ENCODE assay signal across 25 cellular contexts in genomic region chr1:62516600-62516999, GRCh38.
"Had no signal": no experiment of that assay in that cellular context is flagged by ENCODE, and none has a peak within 500 bp of the region (broad histone marks: within the 10 kb centered on the region; RNA-seq: fewer than 3 reads in every experiment).

No MANE protein-coding gene starts in this region.

- H3K27ac ChIP-seq: heart left ventricle, ovary, sigmoid colon, stomach, thyroid gland, upper lobe of right lung had no signal

- H3K27me3 ChIP-seq: heart left ventricle, ovary, sigmoid colon, stomach, thyroid gland, upper lobe of right lung had no signal

- H3K4me2 ChIP-seq: smooth muscle cell had no signal

- H3K27me3 Mint-ChIP-seq: activated B cell treated with CpG ODN at 0.5 μM for 24 hours; activated CD8-positive, alpha-beta T cell treated with anti-CD3 and anti-CD28 coated beads for 36 hours; activated naive CD4-positive, alpha-beta T cell treated with anti-CD3 and anti-CD28 coated beads, Interleukin-2, amount 50 U/mL, for 24 hours; activated naive CD8-positive, alpha-beta T cell treated with anti-CD3 and anti-CD28 coated beads, Interleukin-2, amount 50 U/mL, for 24 hours; effector memory CD8-positive, alpha-beta T cell; naive thymus-derived CD4-positive, alpha-beta T cell; progenitor cell of endocrine pancreas; stimulated activated naive B cell treated with anti-CD40 and anti-IgM and Interleukin-4, amounts not matched to agents 10 μg/mL and 1 μg/mL and 100 μg/mL, for 72 hours had no signal

- H3K4me1 ChIP-seq: heart left ventricle, sigmoid colon, stomach, upper lobe of right lung had no signal

- H3K9me3 ChIP-seq: ovary, thyroid gland, upper lobe of right lung had no signal

- ATAC-seq: activated CD8-positive, alpha-beta T cell treated with anti-CD3 and anti-CD28 coated beads for 36 hours; activated naive CD8-positive, alpha-beta T cell treated with anti-CD3 and anti-CD28 coated beads, Interleukin-2, amount 50 U/mL, for 24 hours; activated T-cell treated with anti-CD3 and anti-CD28 coated beads, Interleukin-2, amount 50 U/mL, for 4 hours; effector memory CD8-positive, alpha-beta T cell; heart left ventricle; left ventricle myocardium superior; naive thymus-derived CD4-positive, alpha-beta T cell; stimulated activated naive B cell treated with anti-CD40 and anti-IgM and Interleukin-4, amounts not matched to agents 10 μg/mL and 1 μg/mL and 100 μg/mL, for 72 hours; upper lobe of right lung had no signal

- DNase-seq: activated B cell treated with CpG ODN at 0.5 μM for 24 hours; activated CD4-positive, alpha-beta T cell treated with anti-CD3 and anti-CD28 coated beads, Interleukin-2, amount 50 U/mL, for 1 hour; activated CD8-positive, alpha-beta T cell treated with anti-CD3 and anti-CD28 coated beads for 36 hours; activated naive CD8-positive, alpha-beta T cell treated with anti-CD3 and anti-CD28 coated beads, Interleukin-2, amount 50 U/mL, for 24 hours; activated T-cell treated with anti-CD3 and anti-CD28 coated beads, Interleukin-2, amount 50 U/mL, for 4 hours; amygdala; caudate nucleus; cortex of kidney; effector memory CD8-positive, alpha-beta T cell; heart left ventricle; left ventricle myocardium superior; naive thymus-derived CD4-positive, alpha-beta T cell; ovary; retina; sigmoid colon; stimulated activated CD4-positive, alpha-beta T cell treated with anti-CD3 and anti-CD28 coated beads, Interleukin-1b, Interleukin-23, amount 100 ng/mL, for 48 hours; stimulated activated naive B cell treated with anti-CD40 and anti-IgM and Interleukin-4, amounts not matched to agents 10 μg/mL and 1 μg/mL and 100 μg/mL, for 72 hours; stomach; T-helper 2 cell; thyroid gland; upper lobe of right lung had no signal

- H3K36me3 ChIP-seq: ovary, thyroid gland had no signal

- H3K4me1 Mint-ChIP-seq: activated naive CD4-positive, alpha-beta T cell treated with anti-CD3 and anti-CD28 coated beads, Interleukin-2, amount 50 U/mL, for 24 hours; activated naive CD8-positive, alpha-beta T cell treated with anti-CD3 and anti-CD28 coated beads, Interleukin-2, amount 50 U/mL, for 24 hours; naive thymus-derived CD4-positive, alpha-beta T cell; stimulated activated naive B cell treated with anti-CD40 and anti-IgM and Interleukin-4, amounts not matched to agents 10 μg/mL and 1 μg/mL and 100 μg/mL, for 72 hours had no signal

- H3K27ac Mint-ChIP-seq: activated B cell treated with CpG ODN at 0.5 μM for 24 hours; activated CD8-positive, alpha-beta T cell treated with anti-CD3 and anti-CD28 coated beads for 36 hours; activated naive CD4-positive, alpha-beta T cell treated with anti-CD3 and anti-CD28 coated beads, Interleukin-2, amount 50 U/mL, for 24 hours; activated naive CD8-positive, alpha-beta T cell treated with anti-CD3 and anti-CD28 coated beads, Interleukin-2, amount 50 U/mL, for 24 hours; activated T-helper 2 cell treated with anti-CD3 and anti-CD28 coated beads, Interferon-gamma antibody, Interleukin-2, Interleukin-4, amounts not matched to agents 10 μg/mL and 5 μg/mL and 100 μg/mL, durations not matched to agents 14 hours and 24 hours and 36 hours; effector memory CD8-positive, alpha-beta T cell; naive thymus-derived CD4-positive, alpha-beta T cell; progenitor cell of endocrine pancreas; stimulated activated naive B cell treated with anti-CD40 and anti-IgM and Interleukin-4, amounts not matched to agents 10 μg/mL and 1 μg/mL and 100 μg/mL, for 72 hours had no signal

- H3K4me3 ChIP-seq: heart left ventricle, ovary, sigmoid colon, smooth muscle cell, stomach, thyroid gland, upper lobe of right lung had no signal

- H3K4me3 Mint-ChIP-seq: activated B cell treated with CpG ODN at 0.5 μM for 24 hours; activated CD8-positive, alpha-beta T cell treated with anti-CD3 and anti-CD28 coated beads for 36 hours; activated naive CD4-positive, alpha-beta T cell treated with anti-CD3 and anti-CD28 coated beads, Interleukin-2, amount 50 U/mL, for 24 hours; activated naive CD8-positive, alpha-beta T cell treated with anti-CD3 and anti-CD28 coated beads, Interleukin-2, amount 50 U/mL, for 24 hours; activated T-cell treated with anti-CD3 and anti-CD28 coated beads, Interleukin-2, amount 50 U/mL, for 4 hours; effector memory CD8-positive, alpha-beta T cell; naive thymus-derived CD4-positive, alpha-beta T cell; stimulated activated naive B cell treated with anti-CD40 and anti-IgM and Interleukin-4, amounts not matched to agents 10 μg/mL and 1 μg/mL and 100 μg/mL, for 72 hours had no signal
